ENCODE assay signal across 8 cellular contexts in genomic region chr10:5813341-5814109, GRCh38. TPM values are rescaled to one million over a fixed set of nuclear protein-coding genes. Genes with fewer than 3 reads are reported as not detected.
DNase-seq lines count a peak whose midpoint lies in the region; ATAC-seq and TF ChIP-seq lines count a peak whose summit lies in the region.

Gene GDI2 (minus strand): TSS chr10:5813434. CDS start chr10:5813258, 176 bp downstream.

- H3K4me3 ChIP-seq in SK-N-SH (ENCODE audit: low read depth in 2 of 2, low read length in 1 of 2), result peak within 1 kb of the TSS; percentile 79 to 98

- H3K9ac ChIP-seq in SK-N-SH, result peak within 1 kb of the TSS; percentile 100

- H3K27ac ChIP-seq in SK-N-SH (ENCODE audit: low read depth in 2 of 2, low read length in 1 of 2) (peak within 1 kb of the TSS; percentile 94 to 96), substantia nigra (ENCODE audit: low read depth, low read length, poor library complexity, severe bottlenecking) (peak within 1 kb of the TSS; percentile 98)

- H3K27me3 ChIP-seq in SK-N-SH (ENCODE audit: insufficient read depth), result no peaks in the 10 kb centered on the region

- peak; percentile 98 for DNase-seq in GM10248 (ENCODE audit: extremely low spot score)
- DNase-seq in NCI-H1092 (lab: John Stamatoyannopoulos, UW), result peak; percentile 96
- DNase-seq in SK-N-SH, result peak; percentile 99
- DNase-seq in activated naive CD4-positive, alpha-beta T cell treated with anti-CD3 and anti-CD28 coated beads, Interleukin-2, amount 50 U/mL, for 16 hours, result peak; percentile 96
- DNase-seq in germinal center (ENCODE audit: low spot score), result peak; percentile 100
- peak; percentile 74 for DNase-seq in non-pigmented ciliary epithelial cell (ENCODE audit: low read depth)
- DNase-seq in substantia nigra (lab: John Stamatoyannopoulos, UW), result peak; percentile 81 to 97 (median 93)

- H3F3A ChIP-seq in SK-N-SH (replicated peaks; ENCODE audit: insufficient read depth), result no peaks in the 10 kb centered on the region

- H4K20me1 ChIP-seq in SK-N-SH (ENCODE audit: insufficient read depth), result peaks cover 41% of the 10 kb centered on the region

- POLR2A ChIA-PET in GM10248 (lab: Yijun Ruan, JAX), result interaction anchor here (0.5 to 1.8 kb wide), 10 partner anchors 9 to 371 kb away, joined by 3 to 12 read pairs (median 4); no protein-coding TSS in a partner anchor
- POLR2A ChIA-PET in SK-N-SH (lab: Yijun Ruan, JAX), result interaction anchor here (0.9 to 2.3 kb wide), 3 partner anchors 30 to 77 kb away, joined by 4 to 17 read pairs (median 4); partner anchors contain the start of genes ANKRD16 and FBH1

- H3K4me1 ChIP-seq in SK-N-SH (ENCODE audit: control insufficient read depth in 1 of 2, insufficient read depth in 2 of 2, low read depth in 1 of 2, low read length in 1 of 2), result peaks cover 18 to 22% of the 10 kb centered on the region in 2 experiments; a peak in 3 of 4 replicates

- TF ChIP-seq EP300 in SK-N-SH (IDR thresholded peaks at IDR 0.05; ENCODE audit: borderline replicate concordance in 1 of 2, low read depth in 1 of 2, low read length in 1 of 2), result no peak; a peak in 1 of 4 replicates

- H2AFZ ChIP-seq in SK-N-SH (ENCODE audit: low read depth), result peak within 1 kb of the TSS; percentile 85

- H3K79me2 ChIP-seq in SK-N-SH (ENCODE audit: insufficient read depth), result peaks cover 62% of the 10 kb centered on the region

- CTCF ChIA-PET in GM10248 (lab: Yijun Ruan, JAX) (interaction anchor here (0.9 to 1.7 kb wide), 7 partner anchors 9 to 273 kb away, joined by 3 to 5 read pairs (median 3); no protein-coding TSS in a partner anchor), SK-N-SH (lab: Yijun Ruan, JAX) (interaction anchor here (1.0 to 2.4 kb wide), 4 partner anchors 16 to 152 kb away, joined by 3 to 5 read pairs (median 4); no protein-coding TSS in a partner anchor)

- 0 out of 2 replicates have a peak, but pooled peaks have one; percentile 9 for TF ChIP-seq RAD21 in SK-N-SH (IDR thresholded peaks at IDR 0.05; ENCODE audit: low read length)

- no peaks in the 10 kb centered on the region for H3K9me2 ChIP-seq in SK-N-SH

- no peaks in the 10 kb centered on the region for H3K9me3 ChIP-seq in SK-N-SH

- WGBS in SK-N-SH (ENCODE audit: low lambda C conversion rate), result 1% methylated on average over 26 of the region's 77 CpGs

- peak; percentile 78 for ATAC-seq in HG02610 (IDR thresholded peaks at IDR 0.05; ENCODE audit: unreplicated experiment)

- peak within 1 kb of the TSS; percentile 97 for H3K4me2 ChIP-seq in SK-N-SH

- H3K36me3 ChIP-seq in SK-N-SH (replicated peaks in 1 of 2; ENCODE audit: control insufficient read depth in 1 of 2, insufficient read depth in 2 of 2, low read length in 1 of 2), result peaks cover 0 to 9% of the 10 kb centered on the region in 2 experiments

- TF ChIP-seq CTCF in GM10248 (IDR thresholded peaks at IDR 0.05; ENCODE audit: control extremely low read depth, extremely low read depth, low read depth, missing control alignments) (no peak), SK-N-SH (IDR thresholded peaks at IDR 0.05) (no peak)

TF ChIP-seq in SK-N-SH, 30 proteins besides CTCF, POLR2A, EP300 and RAD21 (continues in another document):
- TF ChIP-seq FOSL2 (IDR thresholded peaks at IDR 0.05; ENCODE audit: borderline replicate concordance, low read depth) (no peak), FOXJ3 (CRISPR knock-in tag; IDR thresholded peaks at IDR 0.05) (no peak), EZH2phosphoT487 (IDR thresholded peaks at IDR 0.05; ENCODE audit: borderline replicate concordance, low read depth) (no peak), ZBTB33 (IDR thresholded peaks at IDR 0.05; ENCODE audit: borderline replicate concordance, low read depth) (peak; percentile 99), YY1 (IDR thresholded peaks at IDR 0.05; ENCODE audit: low read depth) (peak; percentile 87), CHD2 (IDR thresholded peaks at IDR 0.05; ENCODE audit: low read length, partially characterized antibody) (peak; percentile 99), FOXM1 (IDR thresholded peaks at IDR 0.05; ENCODE audit: low read depth) (no peak), NFIC (IDR thresholded peaks at IDR 0.05; ENCODE audit: borderline replicate concordance) (no peak), REST (IDR thresholded peaks at IDR 0.05; ENCODE audit: low read depth, low read length) (no peak; the same call in 1 of the 2 replicates), SIN3A (IDR thresholded peaks at IDR 0.05; ENCODE audit: borderline replicate concordance, low read depth, low read length) (peak; percentile 91; the same call in 1 of the 2 replicates), ELF1 (IDR thresholded peaks at IDR 0.05) (peak; percentile 71), MAX (IDR thresholded peaks at IDR 0.05; ENCODE audit: low read depth) (peak; percentile 92), IRF3 (IDR thresholded peaks at IDR 0.05; ENCODE audit: low read depth, low read length) (peak; percentile 45; the same call in 1 of the 2 replicates), POLR2AphosphoS5 (IDR thresholded peaks at IDR 0.05; ENCODE audit: low read depth, low read length) (peak; percentile 95), NRF1 (IDR thresholded peaks at IDR 0.05; ENCODE audit: low read depth, low read length) (no peak), SMC3 (IDR thresholded peaks at IDR 0.05; ENCODE audit: low read depth, low read length) (no peak), MXI1 (IDR thresholded peaks at IDR 0.05; ENCODE audit: low read depth, low read length) (peak; percentile 90), GABPA (IDR thresholded peaks at IDR 0.05; ENCODE audit: low read depth) (peak; percentile 81), TEAD4 (IDR thresholded peaks at IDR 0.05; ENCODE audit: borderline replicate concordance, insufficient read depth) (0 out of 2 replicates have a peak, but pooled peaks have one; percentile 19), TCF12 (IDR thresholded peaks at IDR 0.05) (no peak), GATA2 (CRISPR knock-in tag; IDR thresholded peaks at IDR 0.05) (no peak), RCOR1 (IDR thresholded peaks at IDR 0.05; ENCODE audit: low read length) (no peak), MEF2A (IDR thresholded peaks at IDR 0.05; ENCODE audit: borderline replicate concordance, low read depth) (no peak), TAF1 (IDR thresholded peaks at IDR 0.05; ENCODE audit: borderline replicate concordance, low read depth, low read length) (peak; percentile 91)

RNA-seq across cellular contexts. Expression of gene GDI2, which starts in this region (rescaled TPM):
- polyA plus RNA-seq in SK-N-SH (2012; rRNA removed), result 94.3 and 99.1 TPM in 2 replicates
- 130 and 137 TPM in 2 replicates for polyA plus RNA-seq in SK-N-SH (2012; cell fraction: cytosol; rRNA removed)
- 46.9 and 72.6 TPM in 2 replicates for polyA plus RNA-seq in SK-N-SH (2012; cell fraction: nucleus; rRNA removed)

Comparison
In these comparisons a context has a peak if more than half of its experiments do, and no peak if none do; other contexts are left out.
1. Peak in every context shown above with its lines: DNase-seq, ATAC-seq, H3K4me3 ChIP-seq and H3K27ac ChIP-seq.